In genomic region chr3:172246107-172246870, GRCh38 we compare ENCODE assay signal across 15 cellular contexts.
DNase-seq lines count a peak whose midpoint lies in the region; ATAC-seq and TF ChIP-seq lines count a peak whose summit lies in the region.
"Had no signal": no experiment of that assay in that cellular context is flagged by ENCODE, and none has a peak within 500 bp of the region (broad histone marks: within the 10 kb centered on the region; RNA-seq: fewer than 3 reads in every experiment).

No MANE protein-coding gene starts in this region.

- intact Hi-C loops in Panc1 (cut with micrococcal nuclease; ENCODE audit: unreplicated experiment), result no loop called here
- intact Hi-C loops in right lobe of liver (cut with DNase I), result no loop called here
- intact Hi-C loops in mucosa of descending colon (cut with DNase I, micrococcal nuclease), result no loop called here

- H3K9me3 ChIP-seq in Panc1 (ENCODE audit: control insufficient read depth, insufficient read depth, low read depth, low read length) (no peaks in the 10 kb centered on the region; the same call in 1 of the 2 replicates), right lobe of liver (no peaks in the 10 kb centered on the region), thoracic aorta (no peaks in the 10 kb centered on the region), mucosa of descending colon (peaks cover 6% of the 10 kb centered on the region)
- H3K9me3 ChIP-seq: sigmoid colon had no signal

- no peak for DNase-seq in Panc1 (ENCODE audit: low read depth, low spot score)
- peak; percentile 69 for DNase-seq in dermis blood vessel endothelial cell
- DNase-seq in right lobe of liver, result peak; percentile 72 to 87 (median 80)
- no peak for DNase-seq in thoracic aorta (ENCODE audit: low spot score)
- DNase-seq in mucosa of descending colon, result no peak
- DNase-seq: activated CD4-positive, alpha-beta T cell treated with anti-CD3 and anti-CD28 coated beads, Interleukin-2, amount 50 U/mL, for 4 hours; activated T-cell treated with anti-CD3 and anti-CD28 coated beads, Interleukin-2, amount 50 U/mL, for 24 hours; cerebellar nuclear complex; DMS153; kidney glomerular epithelial cell; naive thymus-derived CD8-positive, alpha-beta T cell; SHP77; sigmoid colon had no signal

- H3K36me3 ChIP-seq in Panc1 (ENCODE audit: control insufficient read depth, insufficient read depth, low read length) (peaks cover 18% of the 10 kb centered on the region), right lobe of liver (peaks cover 0 to 2% (median under 1%) of the 10 kb centered on the region in 4 donors), thoracic aorta (peaks cover 2% of the 10 kb centered on the region), mucosa of descending colon (ENCODE audit: low read depth) (no peaks in the 10 kb centered on the region)

- H3K27me3 ChIP-seq in Panc1 (ENCODE audit: control insufficient read depth, insufficient read depth, low read length) (no peaks in the 10 kb centered on the region), right lobe of liver (no peaks in the 10 kb centered on the region), thoracic aorta (replicated peaks; ENCODE audit: insufficient read depth) (no peaks in the 10 kb centered on the region)
- H3K27me3 ChIP-seq: sigmoid colon had no signal

- H3K4me1 ChIP-seq in Panc1 (ENCODE audit: control insufficient read depth, insufficient read depth, low read length) (no peaks in the 10 kb centered on the region; the same call in 1 of the 2 replicates), right lobe of liver (peaks cover 0 to 12% (median 3%) of the 10 kb centered on the region in 4 donors), thoracic aorta (ENCODE audit: control insufficient read depth in 1 of 2, low read depth in 2 of 2) (peaks cover 22 to 47% of the 10 kb centered on the region in 2 donors), mucosa of descending colon (ENCODE audit: low read depth) (no peaks in the 10 kb centered on the region)

- CTCF ChIA-PET in Panc1 (lab: Charles Lee), result no interaction called here

- WGBS in right lobe of liver (ENCODE audit: insufficient coverage, low coverage, low lambda C conversion rate, missing lambda C conversion rate), result 46% methylated on average over 10 of the region's 10 CpGs

- 0 out of 2 replicates have a peak, but pooled peaks have one; percentile 20 for ATAC-seq in Panc1
- ATAC-seq in right lobe of liver, result peak; percentile 90 to 98 (median 94)
- no peak for ATAC-seq in thoracic aorta (ENCODE audit: insufficient number of reproducible peaks, low FRiP score, low read depth)
- no peak for ATAC-seq in HG02571 (IDR thresholded peaks at IDR 0.05; ENCODE audit: unreplicated experiment)
- ATAC-seq in mucosa of descending colon, result no peak
- no peak for ATAC-seq in activated CD4-positive, CD25-positive, alpha-beta regulatory T cell treated with anti-CD3 and anti-CD28 coated beads, Interleukin-2, amount 50 U/mL, for 24 hours
- ATAC-seq: naive thymus-derived CD8-positive, alpha-beta T cell had no signal

- in situ Hi-C loops in Panc1 (cut with HindIII; ENCODE audit: low pct_unique_long_range_greater_than_20kb, low sequenced_read_pairs), result no loop called here

- H3K27ac ChIP-seq in Panc1 (ENCODE audit: low read length) (no peak overlapping the region), right lobe of liver (peak overlapping the region in 2 of 3 donors; percentile 41 to 57), thoracic aorta (peak overlapping the region; percentile 31 to 66)
- H3K27ac ChIP-seq: sigmoid colon had no signal

- POLR2A ChIA-PET in Panc1 (lab: Charles Lee), result no interaction called here

- BruUV-seq in Panc1 (replicated peaks; lab: Mats Ljungman, UMichigan), result no TSS peak

- no peak for TF ChIP-seq POLR2A in right lobe of liver (IDR thresholded peaks at IDR 0.05)

- H3K4me3 ChIP-seq in Panc1 (ENCODE audit: low read depth in 2 of 2, low read length in 2 of 2), result no peak overlapping the region
- no peak overlapping the region for H3K4me3 ChIP-seq in right lobe of liver
- H3K4me3 ChIP-seq in thoracic aorta, result peak overlapping the region; percentile 4
- no peak overlapping the region for H3K4me3 ChIP-seq in mucosa of descending colon
- H3K4me3 ChIP-seq: sigmoid colon had no signal

- TF ChIP-seq CTCF in Panc1 (IDR thresholded peaks at IDR 0.05), result no peak
- no peak for TF ChIP-seq CTCF in right lobe of liver (IDR thresholded peaks at IDR 0.05)
- no peak for TF ChIP-seq CTCF in thoracic aorta (IDR thresholded peaks at IDR 0.05)
- no peak for TF ChIP-seq CTCF in mucosa of descending colon (IDR thresholded peaks at IDR 0.05)

Comparison
In these comparisons a context has a peak if more than half of its experiments do, and no peak if none do; other contexts are left out.
1. ATAC-seq: peak in Panc1 (single experiment) and right lobe of liver (4 of 4); none in thoracic aorta (single experiment), HG02571 (single experiment), mucosa of descending colon (single experiment) and activated CD4-positive, CD25-positive, alpha-beta regulatory T cell treated with anti-CD3 and anti-CD28 coated beads, Interleukin-2, amount 50 U/mL, for 24 hours (0 of 2).
2. DNase-seq: peak in dermis blood vessel endothelial cell (single experiment) and right lobe of liver (3 of 3); none in Panc1 (single experiment), thoracic aorta (single experiment) and mucosa of descending colon (0 of 3).